ENCODE assay signal across 1 cellular context in the genomic region with DNA sequence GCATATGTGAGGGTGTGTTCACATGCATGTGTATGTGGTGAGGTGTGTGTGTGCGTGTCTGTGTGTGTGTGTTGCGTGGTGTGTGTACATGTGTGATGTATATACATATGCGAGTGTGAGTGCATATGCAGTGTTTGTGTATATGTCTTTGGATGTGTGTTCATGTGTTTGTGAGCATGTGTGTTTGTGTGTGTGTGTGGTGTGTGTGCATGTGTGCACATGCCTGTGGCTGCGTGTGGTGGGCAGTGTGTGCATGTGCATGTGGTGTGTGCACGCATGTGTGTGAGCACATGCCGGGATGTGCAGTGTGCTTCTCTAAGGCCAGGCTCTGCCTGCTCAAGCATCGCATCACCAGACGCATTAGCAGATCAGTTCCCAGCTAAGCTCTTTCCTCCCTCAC.
TF ChIP-seq lines count a peak whose summit lies in the region.

No MANE protein-coding gene starts in this region.

TF ChIP-seq in HepG2, 621 proteins besides CTCF, POLR2A, EP300 and RAD21:
- TF ChIP-seq, protein P1, sequence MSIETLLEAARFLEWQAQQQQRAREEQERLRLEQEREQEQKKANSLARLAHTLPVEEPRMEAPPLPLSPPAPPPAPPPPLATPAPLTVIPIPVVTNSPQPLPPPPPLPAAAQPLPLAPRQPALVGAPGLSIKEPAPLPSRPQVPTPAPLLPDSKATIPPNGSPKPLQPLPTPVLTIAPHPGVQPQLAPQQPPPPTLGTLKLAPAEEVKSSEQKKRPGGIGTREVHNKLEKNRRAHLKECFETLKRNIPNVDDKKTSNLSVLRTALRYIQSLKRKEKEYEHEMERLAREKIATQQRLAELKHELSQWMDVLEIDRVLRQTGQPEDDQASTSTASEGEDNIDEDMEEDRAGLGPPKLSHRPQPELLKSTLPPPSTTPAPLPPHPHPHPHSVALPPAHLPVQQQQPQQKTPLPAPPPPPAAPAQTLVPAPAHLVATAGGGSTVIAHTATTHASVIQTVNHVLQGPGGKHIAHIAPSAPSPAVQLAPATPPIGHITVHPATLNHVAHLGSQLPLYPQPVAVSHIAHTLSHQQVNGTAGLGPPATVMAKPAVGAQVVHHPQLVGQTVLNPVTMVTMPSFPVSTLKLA (IDR thresholded peaks at IDR 0.05): peak; percentile 76
- TF ChIP-seq ZBTB7B (CRISPR knock-in tag; IDR thresholded peaks at IDR 0.05): no peak
- peak; percentile 19; the same call in 1 of the 2 replicates for TF ChIP-seq FOXP1 (IDR thresholded peaks at IDR 0.05)
- no peak for TF ChIP-seq FOXP1 (CRISPR knock-in tag; IDR thresholded peaks at IDR 0.05)
- no peak for TF ChIP-seq KDM5A (IDR thresholded peaks at IDR 0.05; ENCODE audit: borderline replicate concordance, low read length)
- peak; percentile 27 for TF ChIP-seq ZNF282 (IDR thresholded peaks at IDR 0.05; ENCODE audit: partially characterized antibody)
